Comparison of ENCODE assay signal across 8 cellular contexts in genomic region chr12:123271182-123271491, GRCh38. TPM values are rescaled to one million over a fixed set of nuclear protein-coding genes. Genes with fewer than 3 reads are reported as not detected.
DNase-seq lines count a peak whose midpoint lies in the region; ATAC-seq lines count a peak whose summit lies in the region.

No MANE protein-coding gene starts in this region.

- DNase-seq in NCI-H1436 (lab: John Stamatoyannopoulos, UW) (peak; percentile 64), NCI-H1436 treated with DMSO at 0.1 percent for 48 hours (lab: John Stamatoyannopoulos, UW) (no peak), NCI-H226 (peak; percentile 48), ecto neural progenitor cell (ENCODE audit: low spot score) (peak; percentile 88), lung microvascular endothelial cell (ENCODE audit: low read depth in 2 of 2) (peak; percentile 77)
- peak; percentile 73 for DNase-seq in activated CD4-positive, alpha-beta T cell treated with anti-CD3 and anti-CD28 coated beads, Interleukin-2, amount 50 U/mL, for 4 hours
- DNase-seq in stimulated activated CD8-positive, alpha-beta memory T cell treated with anti-CD3 and anti-CD28 coated beads, Interleukin-12 subunit alpha, Interleukin-12 subunit beta, amount 100 ng/mL, for 4 hours (ENCODE audit: low read depth), result peak; percentile 59

- peak; percentile 65 for ATAC-seq in HG02852 (IDR thresholded peaks at IDR 0.05; ENCODE audit: unreplicated experiment)

RNA-seq across cellular contexts. Expression of gene CDK2AP1, which starts 0.5 kb away (rescaled TPM):
- total RNA-seq in lung microvascular endothelial cell, result 246 and 369 TPM in 2 replicates

RNA-seq across cellular contexts. Expression of gene MTRFR, which starts 37.9 kb away (rescaled TPM):
- 7.4 and 7.7 TPM in 2 replicates for total RNA-seq in lung microvascular endothelial cell

RNA-seq across cellular contexts. Expression of gene MPHOSPH9, which starts 38.2 kb away (rescaled TPM):
- 27.7 and 27.8 TPM in 2 replicates for total RNA-seq in lung microvascular endothelial cell
